In genomic region chr2:112644155-112644932, GRCh38 we compare ENCODE assay signal across 8 cellular contexts. TPM values are rescaled to one million over a fixed set of nuclear protein-coding genes. Genes with fewer than 3 reads are reported as not detected.
DNase-seq lines count a peak whose midpoint lies in the region; ATAC-seq, FAIRE-seq and TF ChIP-seq lines count a peak whose summit lies in the region.

No MANE protein-coding gene starts in this region.

- peaks cover 20 to 34% of the 10 kb centered on the region in 2 donors for H3K4me1 ChIP-seq in muscle layer of duodenum (ENCODE audit: control insufficient read depth in 1 of 2, insufficient read depth in 2 of 2, low read length in 2 of 2)

- no peaks in the 10 kb centered on the region for H3K9me3 ChIP-seq in muscle layer of duodenum (ENCODE audit: control insufficient read depth in 1 of 2, low read length in 2 of 2)

- peak overlapping the region; percentile 86 for H3K27ac ChIP-seq in muscle layer of duodenum (ENCODE audit: low read length)

- TF ChIP-seq CTCF in NB4 (IDR thresholded peaks at IDR 0.05; ENCODE audit: low read depth, low read length): no peak

- intact Hi-C loops in sciatic nerve (cut with DNase I): loop anchor here (10.0 kb wide), 1 partner anchor 60 kb away; the partner anchor contains the start of gene CHCHD5

- DNase-seq in Daoy (ENCODE audit: low read depth) (peak; percentile 57), NB4 (ENCODE audit: low read depth) (no peak), sciatic nerve (ENCODE audit: low spot score) (no peak), germinal center (ENCODE audit: low spot score) (no peak)

- peak overlapping the region; percentile 63 for H3K4me3 ChIP-seq in NB4 (ENCODE audit: low read depth, low read length)
- peak overlapping the region; percentile 77 to 78 for H3K4me3 ChIP-seq in muscle layer of duodenum (ENCODE audit: low read depth in 1 of 2, low read length in 2 of 2)

- no peak for TF ChIP-seq POLR2A in NB4 (IDR thresholded peaks at IDR 0.05; ENCODE audit: extremely low read depth, insufficient read length)

- peak; percentile 5 for FAIRE-seq in colon (lab: Jason Lieb, UNC)

- peaks cover 5 to 19% of the 10 kb centered on the region in 2 donors for H3K36me3 ChIP-seq in muscle layer of duodenum (ENCODE audit: control insufficient read depth in 1 of 2, insufficient read depth in 2 of 2, low read length in 2 of 2)

- no peaks in the 10 kb centered on the region for H3K27me3 ChIP-seq in muscle layer of duodenum (ENCODE audit: low read depth, low read length)

- ATAC-seq in GM18907 (IDR thresholded peaks at IDR 0.05; ENCODE audit: unreplicated experiment): no peak
- ATAC-seq in sciatic nerve: no peak
- ATAC-seq in HG02870 (IDR thresholded peaks at IDR 0.05; ENCODE audit: unreplicated experiment): no peak

RNA-seq across cellular contexts. Expression of gene SLC20A1, which starts 1.4 kb away (rescaled TPM):
- total RNA-seq in Daoy (2014; rRNA removed; shearing (Covaris generic)): 58.4 and 71.2 TPM in 2 replicates
- total RNA-seq in sciatic nerve: 51.1 TPM

RNA-seq across cellular contexts. Expression of gene CHCHD5, which starts 59.9 kb away (rescaled TPM):
- total RNA-seq in Daoy (2014; rRNA removed; shearing (Covaris generic)): 18.9 and 26.2 TPM in 2 replicates
- total RNA-seq in sciatic nerve: 21.2 TPM
